In genomic region chr1:161410636-161410970, GRCh38 we compare ENCODE assay signal across 19 cellular contexts. TPM values are rescaled to one million over a fixed set of nuclear protein-coding genes. Genes with fewer than 3 reads are reported as not detected.
"Had no signal": no experiment of that assay in that cellular context is flagged by ENCODE, and none has a peak within 500 bp of the region (broad histone marks: within the 10 kb centered on the region; RNA-seq: fewer than 3 reads in every experiment).

No MANE protein-coding gene starts in this region.

RNA-seq across cellular contexts. Expression of gene CFAP126, which starts 42.9 kb away (rescaled TPM):
- total RNA-seq: endothelial cell of umbilical vein, fibroblast of lung, fibroblast of villous mesenchyme, gastroesophageal sphincter, hepatocyte, left cardiac atrium, left ventricle myocardium superior, lung microvascular endothelial cell, mesenteric fat pad, mucosa of descending colon, myocyte, renal cortical epithelial cell, right lobe of liver, skeletal muscle tissue, transverse colon, urinary bladder had no signal
- polyA plus RNA-seq: endothelial cell of umbilical vein, esophagus, fibroblast of lung, hepatocyte, keratinocyte, neural cell, urinary bladder had no signal
